In genomic region chr15:62758126-62758951, GRCh38 we compare ENCODE assay signal across 11 cellular contexts.
A peak's percentile ranks its signal among the peaks of the same experiment; 100 is the strongest.
DNase-seq lines count a peak whose midpoint lies in the region; ATAC-seq and TF ChIP-seq lines count a peak whose summit lies in the region.
"Had no signal": no experiment of that assay in that cellular context is flagged by ENCODE, and none has a peak within 500 bp of the region (broad histone marks: within the 10 kb centered on the region; RNA-seq: fewer than 3 reads in every experiment).

No MANE protein-coding gene starts in this region.

- H3K36me3 Mint-ChIP-seq in brain, result peaks cover 39% of the 10 kb centered on the region
- H3K36me3 Mint-ChIP-seq in activated naive CD8-positive, alpha-beta T cell treated with anti-CD3 and anti-CD28 coated beads, Interleukin-2, amount 50 U/mL, for 24 hours (ENCODE audit: low read depth), result no peaks in the 10 kb centered on the region
- H3K36me3 Mint-ChIP-seq: stimulated activated memory B cell treated with anti-CD40 and anti-IgM and Interleukin-4, amounts not matched to agents 10 μg/mL and 1 μg/mL and 100 μg/mL, for 72 hours had no signal

- H3K27ac ChIP-seq in skin epidermis, result peak overlapping the region in 14 of 21 experiments; percentile 0 to 64 (median 28)

- peaks cover 43% of the 10 kb centered on the region for H3K4me1 Mint-ChIP-seq in brain
- no peaks in the 10 kb centered on the region for H3K4me1 Mint-ChIP-seq in activated naive CD8-positive, alpha-beta T cell treated with anti-CD3 and anti-CD28 coated beads, Interleukin-2, amount 50 U/mL, for 24 hours
- H3K4me1 Mint-ChIP-seq: stimulated activated memory B cell treated with anti-CD40 and anti-IgM and Interleukin-4, amounts not matched to agents 10 μg/mL and 1 μg/mL and 100 μg/mL, for 72 hours had no signal

- H3K27ac Mint-ChIP-seq in brain, result peak overlapping the region; percentile 64 to 90 (median 78)
- no peak overlapping the region for H3K27ac Mint-ChIP-seq in activated naive CD8-positive, alpha-beta T cell treated with anti-CD3 and anti-CD28 coated beads, Interleukin-2, amount 50 U/mL, for 24 hours
- H3K27ac Mint-ChIP-seq: stimulated activated memory B cell treated with anti-CD40 and anti-IgM and Interleukin-4, amounts not matched to agents 10 μg/mL and 1 μg/mL and 100 μg/mL, for 72 hours had no signal

- peak overlapping the region in 4 of 5 experiments; percentile 4 to 73 (median 12) for H3K4me3 Mint-ChIP-seq in brain
- no peak overlapping the region for H3K4me3 Mint-ChIP-seq in activated naive CD8-positive, alpha-beta T cell treated with anti-CD3 and anti-CD28 coated beads, Interleukin-2, amount 50 U/mL, for 24 hours
- H3K4me3 Mint-ChIP-seq: stimulated activated memory B cell treated with anti-CD40 and anti-IgM and Interleukin-4, amounts not matched to agents 10 μg/mL and 1 μg/mL and 100 μg/mL, for 72 hours had no signal

- ATAC-seq in GM21717 (IDR thresholded peaks at IDR 0.05; ENCODE audit: unreplicated experiment), result no peak
- ATAC-seq in activated naive CD8-positive, alpha-beta T cell treated with anti-CD3 and anti-CD28 coated beads, Interleukin-2, amount 50 U/mL, for 24 hours, result no peak
- ATAC-seq: stimulated activated memory B cell treated with anti-CD40 and anti-IgM and Interleukin-4, amounts not matched to agents 10 μg/mL and 1 μg/mL and 100 μg/mL, for 72 hours had no signal

- H3K4me3 ChIP-seq in H7 (ENCODE audit: insufficient read depth, low read depth, low read length) (no peak overlapping the region), skin epidermis (no peak overlapping the region)

- TF ChIP-seq CTCF in brain (conservative IDR thresholded peaks at IDR 0.05), result no peak

- H3K36me3 ChIP-seq in H7 (replicated peaks; ENCODE audit: control insufficient read depth, insufficient read depth, low read length), result no peaks in the 10 kb centered on the region

- no peaks in the 10 kb centered on the region for H3K27me3 ChIP-seq in H7 (ENCODE audit: control insufficient read depth, insufficient read depth, low read length)

- DNase-seq in H7, result peak; percentile 71
- peak; percentile 40 for DNase-seq in iPS-NIHi11 (ENCODE audit: low spot score)
- DNase-seq in activated effector memory CD4-positive, alpha-beta T cell treated with Interleukin-2 at 50 U/mL for 16 hours, result no peak
- DNase-seq in NCI-H748 treated with DMSO at 0.1 percent for 48 hours (lab: John Stamatoyannopoulos, UW), result no peak
- DNase-seq in activated naive CD8-positive, alpha-beta T cell treated with anti-CD3 and anti-CD28 coated beads, Interleukin-2, amount 50 U/mL, for 24 hours, result no peak
- DNase-seq: activated CD4-positive, alpha-beta T cell treated with anti-CD3 and anti-CD28 coated beads, Interleukin-2, amount 50 U/mL, for 48 hours; Karpas-422 had no signal

- peaks cover 3% of the 10 kb centered on the region for H3K27me3 Mint-ChIP-seq in brain
- no peaks in the 10 kb centered on the region for H3K27me3 Mint-ChIP-seq in activated naive CD8-positive, alpha-beta T cell treated with anti-CD3 and anti-CD28 coated beads, Interleukin-2, amount 50 U/mL, for 24 hours
- H3K27me3 Mint-ChIP-seq: stimulated activated memory B cell treated with anti-CD40 and anti-IgM and Interleukin-4, amounts not matched to agents 10 μg/mL and 1 μg/mL and 100 μg/mL, for 72 hours had no signal

- H3K9me3 Mint-ChIP-seq in brain, result no peaks in the 10 kb centered on the region
- no peaks in the 10 kb centered on the region for H3K9me3 Mint-ChIP-seq in activated naive CD8-positive, alpha-beta T cell treated with anti-CD3 and anti-CD28 coated beads, Interleukin-2, amount 50 U/mL, for 24 hours
- H3K9me3 Mint-ChIP-seq: stimulated activated memory B cell treated with anti-CD40 and anti-IgM and Interleukin-4, amounts not matched to agents 10 μg/mL and 1 μg/mL and 100 μg/mL, for 72 hours had no signal

Comparison
In these comparisons a context has a peak if more than half of its experiments do, and no peak if none do; other contexts are left out.
1. DNase-seq: peak in H7 (single experiment) and iPS-NIHi11 (single experiment); none in activated effector memory CD4-positive, alpha-beta T cell treated with Interleukin-2 at 50 U/mL for 16 hours (single experiment), NCI-H748 treated with DMSO at 0.1 percent for 48 hours (single experiment) and activated naive CD8-positive, alpha-beta T cell treated with anti-CD3 and anti-CD28 coated beads, Interleukin-2, amount 50 U/mL, for 24 hours (single experiment).